Comparison of ENCODE assay signal across 1 cellular context in genomic region chr5:150449491-150450339, GRCh38.
TF ChIP-seq lines count a peak whose summit lies in the region.

Gene RPS14 (minus strand): TSS chr5:150449739. CDS start chr5:150447733, 2,006 bp downstream.

TF ChIP-seq in HepG2, 621 proteins besides CTCF, POLR2A, EP300 and RAD21 (continued from another document and continues in another):
- TF ChIP-seq ARID5B (CRISPR knock-in tag; IDR thresholded peaks at IDR 0.05) (peak; percentile 41; the same call in 1 of the 2 replicates), CENPX (CRISPR knock-in tag; IDR thresholded peaks at IDR 0.05) (no peak), ZNF44 (CRISPR knock-in tag; IDR thresholded peaks at IDR 0.05) (peak; percentile 95), SNAPC2 (CRISPR knock-in tag; IDR thresholded peaks at IDR 0.05) (no peak), HINFP (CRISPR knock-in tag; IDR thresholded peaks at IDR 0.05; ENCODE audit: low read depth) (no peak), ZNF431 (CRISPR knock-in tag; IDR thresholded peaks at IDR 0.05; ENCODE audit: borderline replicate concordance, low read depth) (peak; percentile 89), ZNF572 (CRISPR knock-in tag; IDR thresholded peaks at IDR 0.05) (no peak), AKAP8 (CRISPR knock-in tag; IDR thresholded peaks at IDR 0.05) (0 out of 2 replicates have a peak, but pooled peaks have one; percentile 78), ZNF761 (CRISPR knock-in tag; conservative IDR thresholded peaks at IDR 0.05) (peak; percentile 47), ZNF136 (CRISPR knock-in tag; IDR thresholded peaks at IDR 0.05; ENCODE audit: low read depth) (0 out of 2 replicates have a peak, but pooled peaks have one; percentile 66), ZNF552 (CRISPR knock-in tag; IDR thresholded peaks at IDR 0.05; ENCODE audit: borderline replicate concordance) (no peak), MIXL1 (CRISPR knock-in tag; IDR thresholded peaks at IDR 0.05) (peak; percentile 96), FOXC1 (CRISPR knock-in tag; IDR thresholded peaks at IDR 0.05; ENCODE audit: borderline replicate concordance) (no peak), AHR (CRISPR knock-in tag; IDR thresholded peaks at IDR 0.05) (0 out of 2 replicates have a peak, but pooled peaks have one; percentile 45), MLXIP (CRISPR knock-in tag; IDR thresholded peaks at IDR 0.05; ENCODE audit: borderline replicate concordance) (0 out of 2 replicates have a peak, but pooled peaks have one; percentile 68), ZNF740 (CRISPR knock-in tag; IDR thresholded peaks at IDR 0.05) (0 out of 2 replicates have a peak, but pooled peaks have one; percentile 29), ZNF788 (CRISPR knock-in tag; IDR thresholded peaks at IDR 0.05; ENCODE audit: borderline replicate concordance) (peak; percentile 72; the same call in 1 of the 2 replicates), KDM5A (IDR thresholded peaks at IDR 0.05; ENCODE audit: borderline replicate concordance, low read length) (peak; percentile 89), JUND (CRISPR knock-in tag; IDR thresholded peaks at IDR 0.05) (no peak), POGZ (CRISPR knock-in tag; IDR thresholded peaks at IDR 0.05) (peak; percentile 92), ZNF251 (CRISPR knock-in tag; IDR thresholded peaks at IDR 0.05) (peak; percentile 16; the same call in 1 of the 2 replicates), FOXJ3 (CRISPR knock-in tag; IDR thresholded peaks at IDR 0.05; ENCODE audit: borderline replicate concordance) (peak; percentile 72; the same call in 1 of the 2 replicates), SIX1 (CRISPR knock-in tag; IDR thresholded peaks at IDR 0.05; ENCODE audit: borderline replicate concordance) (no peak), CEBPG (CRISPR knock-in tag; IDR thresholded peaks at IDR 0.05) (0 out of 2 replicates have a peak, but pooled peaks have one; percentile 4), CHD2 (IDR thresholded peaks at IDR 0.05; ENCODE audit: low read depth, low read length) (0 out of 2 replicates have a peak, but pooled peaks have one; percentile 6), MYNN (CRISPR knock-in tag; IDR thresholded peaks at IDR 0.05; ENCODE audit: low read depth) (no peak), ZHX2 (IDR thresholded peaks at IDR 0.05; ENCODE audit: low read depth) (peak; percentile 92), ZHX2 (CRISPR knock-in tag; IDR thresholded peaks at IDR 0.05; ENCODE audit: borderline replicate concordance) (no peak), KLF9 (CRISPR knock-in tag; IDR thresholded peaks at IDR 0.05; ENCODE audit: low read depth) (peak; percentile 30; the same call in 1 of the 2 replicates), ZNF770 (CRISPR knock-in tag; IDR thresholded peaks at IDR 0.05) (peak; percentile 78), SUZ12 (IDR thresholded peaks at IDR 0.05; ENCODE audit: low read depth, low read length) (no peak), KDM3A (CRISPR knock-in tag; IDR thresholded peaks at IDR 0.05; ENCODE audit: low read depth) (peak; percentile 83), ERF (CRISPR knock-in tag; IDR thresholded peaks at IDR 0.05) (peak; percentile 87; the same call in 1 of the 2 replicates), ARNTL (CRISPR knock-in tag; IDR thresholded peaks at IDR 0.05) (no peak), SSRP1 (CRISPR knock-in tag; IDR thresholded peaks at IDR 0.05) (no peak), TCF7L2 (IDR thresholded peaks at IDR 0.05; ENCODE audit: low read depth, low read length) (no peak), ZNF510 (CRISPR knock-in tag; IDR thresholded peaks at IDR 0.05; ENCODE audit: low read depth) (no peak; the same call in 1 of the 2 replicates), IKZF4 (CRISPR knock-in tag; IDR thresholded peaks at IDR 0.05; ENCODE audit: borderline replicate concordance, low read depth, not compliant biosample characterization) (peak; percentile 44), SMAD1 (CRISPR knock-in tag; IDR thresholded peaks at IDR 0.05; ENCODE audit: borderline replicate concordance, low read depth) (peak; percentile 75; the same call in 1 of the 2 replicates), NR0B2 (CRISPR knock-in tag; IDR thresholded peaks at IDR 0.05) (peak; percentile 58; the same call in 1 of the 2 replicates), NR2F2 (IDR thresholded peaks at IDR 0.05; ENCODE audit: borderline replicate concordance, low read depth) (0 out of 2 replicates have a peak, but pooled peaks have one; percentile 60), ZNF260 (CRISPR knock-in tag; IDR thresholded peaks at IDR 0.05; ENCODE audit: borderline replicate concordance, low read depth) (no peak), ZMYM2 (CRISPR knock-in tag; IDR thresholded peaks at IDR 0.05) (peak; percentile 99), ZKSCAN8 (CRISPR knock-in tag; IDR thresholded peaks at IDR 0.05; ENCODE audit: borderline replicate concordance) (peak; percentile 80; the same call in 1 of the 2 replicates), ZNF3 (CRISPR knock-in tag; IDR thresholded peaks at IDR 0.05) (peak; percentile 20), MAZ (IDR thresholded peaks at IDR 0.05; ENCODE audit: borderline replicate concordance, low read depth, low read length) (peak; percentile 90), MAZ (CRISPR knock-in tag; IDR thresholded peaks at IDR 0.05; ENCODE audit: low read depth) (peak; percentile 89), PAX8 (CRISPR knock-in tag; IDR thresholded peaks at IDR 0.05; ENCODE audit: borderline replicate concordance) (no peak), ZBTB20 (CRISPR knock-in tag; IDR thresholded peaks at IDR 0.05; ENCODE audit: borderline replicate concordance, low read depth) (peak; percentile 82; the same call in 1 of the 2 replicates)
